Comparison of ENCODE assay signal across 17 cellular contexts in the genomic region with DNA sequence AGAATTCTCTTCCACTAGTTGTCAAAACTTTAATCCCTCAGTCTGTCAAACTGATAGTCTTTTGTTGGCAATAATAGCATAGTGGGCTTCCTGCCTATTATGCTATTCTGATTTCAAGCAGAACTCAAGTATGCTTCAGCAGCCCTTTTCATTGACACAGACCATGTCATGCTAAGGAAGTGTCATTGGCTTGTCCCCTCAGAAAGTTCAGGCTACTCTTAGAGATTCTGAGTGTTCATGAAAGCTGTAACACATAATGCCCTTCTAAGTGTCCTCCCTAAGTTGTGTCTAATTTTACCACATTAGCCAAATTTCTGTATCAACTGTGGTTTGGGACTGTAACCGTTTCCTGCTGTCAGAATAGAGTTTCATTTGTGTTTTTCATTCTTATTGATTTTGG.
"Had no signal": no experiment of that assay in that cellular context is flagged by ENCODE, and none has a peak within 500 bp of the region (broad histone marks: within the 10 kb centered on the region; RNA-seq: fewer than 3 reads in every experiment).

No MANE protein-coding gene starts in this region.

- ATAC-seq: activated CD4-positive, alpha-beta T cell treated with anti-CD3 and anti-CD28 coated beads for 36 hours; activated naive CD4-positive, alpha-beta T cell treated with anti-CD3 and anti-CD28 coated beads, Interleukin-2, amount 50 U/mL, for 72 hours; left lobe of liver; natural killer cell treated with Interleukin-12 subunit alpha and Interleukin-12 subunit beta and Interleukin-15 and Interleukin-18, amount 100 ng/mL, for 72 hours; stimulated activated memory B cell treated with anti-CD40 and anti-IgM and Interleukin-4, amounts not matched to agents 10 μg/mL and 1 μg/mL and 100 μg/mL, for 72 hours; WTC11 had no signal

- H3K27me3 ChIP-seq: adrenal gland, breast epithelium, sigmoid colon, upper lobe of left lung had no signal

- H3K4me1 ChIP-seq: adrenal gland, breast epithelium, sigmoid colon, upper lobe of left lung had no signal

- H3K4me3 ChIP-seq: adrenal gland, breast epithelium, sigmoid colon, thoracic aorta, upper lobe of left lung had no signal

- H3K36me3 ChIP-seq: adrenal gland, breast epithelium, sigmoid colon, thoracic aorta, upper lobe of left lung had no signal

- H3K27ac ChIP-seq: adrenal gland, breast epithelium, sigmoid colon, thoracic aorta, upper lobe of left lung had no signal

- H3K9me3 ChIP-seq: adrenal gland, breast epithelium, sigmoid colon, thoracic aorta, upper lobe of left lung had no signal

- DNase-seq: activated CD4-positive, alpha-beta memory T cell treated with anti-CD3 and anti-CD28 coated beads for 36 hours; activated CD4-positive, alpha-beta T cell treated with anti-CD3 and anti-CD28 coated beads for 36 hours; activated gamma-delta T cell treated with Interleukin-2 at 50 U/mL for 16 hours; activated T-cell treated with anti-CD3 and anti-CD28 coated beads for 4 hours; adrenal gland; effector CD4-positive, alpha-beta T cell; kidney; sigmoid colon; stimulated activated CD4-positive, alpha-beta T cell treated with anti-CD3 and anti-CD28 coated beads, Interleukin-4, amount 100 ng/mL, for 4 hours; upper lobe of left lung had no signal
